Comparison of ENCODE assay signal across 26 cellular contexts in the genomic region with DNA sequence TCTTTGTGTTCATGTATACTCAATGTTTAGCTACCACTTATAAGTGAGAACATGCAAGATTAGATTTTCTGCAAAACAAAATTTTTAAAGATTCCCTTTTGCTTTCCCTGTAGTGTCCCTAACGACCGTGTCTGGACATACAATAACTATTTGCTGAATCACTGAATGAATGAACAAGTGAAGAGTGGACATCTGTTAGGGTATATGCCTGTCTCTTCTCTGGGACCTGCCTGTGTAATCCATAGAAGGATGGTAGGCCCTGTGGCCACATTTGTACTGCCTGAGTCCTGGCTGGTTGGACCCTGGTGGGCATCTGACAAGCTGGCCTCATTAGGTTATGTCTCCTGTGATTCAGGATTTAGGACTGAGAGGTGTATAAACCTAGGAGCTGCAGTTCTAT. TPM values are rescaled to one million over a fixed set of nuclear protein-coding genes. Genes with fewer than 3 reads are reported as not detected.
DNase-seq lines count a peak whose midpoint lies in the region; TF ChIP-seq lines count a peak whose summit lies in the region.
"Had no signal": no experiment of that assay in that cellular context is flagged by ENCODE, and none has a peak within 500 bp of the region (broad histone marks: within the 10 kb centered on the region; RNA-seq: fewer than 3 reads in every experiment).

No MANE protein-coding gene starts in this region.

- CTCF ChIA-PET in GM10248 (lab: Yijun Ruan, JAX) = interaction anchor here (1.8 to 2.4 kb wide), 2 partner anchors 11 to 18 kb away, joined by 6 to 16 read pairs; no protein-coding TSS in a partner anchor

- TF ChIP-seq CTCF in neutrophil (IDR thresholded peaks at IDR 0.05) (no peak), GM10248 (IDR thresholded peaks at IDR 0.05; ENCODE audit: control extremely low read depth, extremely low read depth, low read depth, missing control alignments) (no peak)

- no peaks in the 10 kb centered on the region for H3K36me3 ChIP-seq in neutrophil
- H3K36me3 ChIP-seq: pancreas, tibial nerve had no signal

- no peaks in the 10 kb centered on the region for H3K9me3 ChIP-seq in neutrophil
- H3K9me3 ChIP-seq: pancreas, tibial nerve had no signal

- no peak overlapping the region for H3K4me3 ChIP-seq in neutrophil (ENCODE audit: low read depth in 1 of 2, low read length in 1 of 2)
- H3K4me3 ChIP-seq: pancreas, tibial nerve had no signal

- peak; percentile 70 for DNase-seq in NCI-H446 treated with DMSO at 0.1 percent for 48 hours (lab: John Stamatoyannopoulos, UW)
- DNase-seq in NCI-H446 (lab: John Stamatoyannopoulos, UW) = no peak
- DNase-seq in caudate nucleus (lab: John Stamatoyannopoulos, UW) = no peak
- no peak for DNase-seq in GM10248 (ENCODE audit: extremely low spot score)
- no peak for DNase-seq in stimulated activated CD4-positive, alpha-beta T cell treated with anti-CD3 and anti-CD28 coated beads, Interleukin-2, amount 100 ng/mL, for 48 hours
- DNase-seq in cerebellar cortex (ENCODE audit: low spot score) = no peak
- DNase-seq: activated CD4-positive, alpha-beta T cell treated with anti-CD3 and anti-CD28 coated beads, Interleukin-2, amount 50 U/mL, for 1 hour; activated CD8-positive, alpha-beta memory T cell treated with anti-CD3 and anti-CD28 coated beads, Interleukin-2, amount 50 U/mL, for 4 hours; AML-193; DND-41; endodermal cell; naive B cell; NCI-H2081 treated with DMSO at 0.1 percent for 48 hours; NCI-H510A treated with DMSO at 0.1 percent for 48 hours; pancreas; stimulated activated CD4-positive, alpha-beta T cell treated with anti-CD3 and anti-CD28 coated beads, Interleukin-1b, Interleukin-23, amount 100 ng/mL, for 48 hours had no signal

- H3K27me3 ChIP-seq in neutrophil = no peaks in the 10 kb centered on the region
- H3K27me3 ChIP-seq: pancreas, tibial nerve had no signal

- H3K4me1 ChIP-seq in neutrophil (ENCODE audit: control insufficient read depth in 1 of 2, insufficient read depth in 1 of 2, low read depth in 1 of 2, low read length in 1 of 2) = peaks cover 75 to 84% of the 10 kb centered on the region in 2 experiments
- H3K4me1 ChIP-seq: pancreas had no signal

- H3K27ac ChIP-seq in caudate nucleus (ENCODE audit: low read depth, low read length) (peak overlapping the region; percentile 77), neutrophil (peak overlapping the region; percentile 98), temporal lobe (ENCODE audit: low read depth, low read length) (peak overlapping the region; percentile 77)
- H3K27ac ChIP-seq: 22Rv1, pancreas, VCaP had no signal

- POLR2A ChIA-PET in GM10248 (lab: Yijun Ruan, JAX) = no interaction called here

RNA-seq across cellular contexts. Expression of a gene that starts 7.4 kb away (rescaled TPM):
- total RNA-seq in temporal lobe = 1.7 TPM
- total RNA-seq: lung microvascular endothelial cell had no signal

RNA-seq across cellular contexts. Expression of a gene that starts 37.9 kb away (rescaled TPM):
- total RNA-seq in temporal lobe = 66.4 TPM

RNA-seq across cellular contexts. Expression of a gene that starts 55.5 kb away (rescaled TPM):
- total RNA-seq in temporal lobe = not detected
- total RNA-seq: activated T-helper 2 cell treated with anti-CD3 and anti-CD28 coated beads, Interferon-gamma antibody, Interleukin-2, Interleukin-4, amounts not matched to agents 10 μg/mL and 5 μg/mL and 100 μg/mL, durations not matched to agents 14 hours and 24 hours and 36 hours; endodermal cell; fibroblast of lung; kidney epithelial cell; lung microvascular endothelial cell; pancreas; SK-MEL-5; tibial nerve had no signal
